8 cellular contexts compared by ENCODE assay signal in genomic region chr2:227325824-227326195, GRCh38. TPM values are rescaled to one million over a fixed set of nuclear protein-coding genes. Genes with fewer than 3 reads are reported as not detected.
A peak's percentile ranks its signal among the peaks of the same experiment; 100 is the strongest.
DNase-seq lines count a peak whose midpoint lies in the region; ATAC-seq, FAIRE-seq and TF ChIP-seq lines count a peak whose summit lies in the region.

No MANE protein-coding gene starts in this region.

- peak; percentile 14 for ATAC-seq in GM18867 (IDR thresholded peaks at IDR 0.05; ENCODE audit: unreplicated experiment)

- peak overlapping the region; percentile 95 for H3K4me3 Mint-ChIP-seq in neural progenitor cell

- H3K9me3 ChIP-seq in BLaER1 treated with 17β-estradiol and CSF1 and Interleukin-3, amounts not matched to agents 10 nM and 100 nM (replicated peaks in 1 of 11), result peaks cover 12 to 29% (median 24%) of the 10 kb centered on the region in 11 experiments; a peak in 21 of 22 replicates
- H3K9me3 ChIP-seq in neural progenitor cell (ENCODE audit: low read depth), result peaks cover 9% of the 10 kb centered on the region

- peaks cover 0 to 28% (median 9%) of the 10 kb centered on the region in 11 experiments; a peak in 9 of 22 replicates for H4K20me1 ChIP-seq in BLaER1 treated with 17β-estradiol and CSF1 and Interleukin-3, amounts not matched to agents 10 nM and 100 nM
- H4K20me1 ChIP-seq in neural progenitor cell (ENCODE audit: low read depth), result peaks cover 15% of the 10 kb centered on the region

- peaks cover 3% of the 10 kb centered on the region for H3K36me3 Mint-ChIP-seq in neural progenitor cell

- peaks cover 14% of the 10 kb centered on the region for H3K9me3 Mint-ChIP-seq in neural progenitor cell

- H3K4me1 ChIP-seq in BLaER1 treated with 17β-estradiol and CSF1 and Interleukin-3, amounts not matched to agents 10 nM and 100 nM, result peaks cover 22 to 52% (median 35%) of the 10 kb centered on the region in 10 experiments
- peaks cover 24% of the 10 kb centered on the region for H3K4me1 ChIP-seq in neural progenitor cell

- peak overlapping the region; percentile 86 to 98 (median 95) for H3K9ac ChIP-seq in BLaER1 treated with 17β-estradiol and CSF1 and Interleukin-3, amounts not matched to agents 10 nM and 100 nM
- H3K9ac ChIP-seq in neural progenitor cell, result peak overlapping the region; percentile 77

- no peaks in the 10 kb centered on the region for H3K27me3 ChIP-seq in BLaER1 treated with 17β-estradiol and CSF1 and Interleukin-3, amounts not matched to agents 10 nM and 100 nM
- H3K27me3 ChIP-seq in neural progenitor cell, result no peaks in the 10 kb centered on the region

- H3K27ac ChIP-seq in BLaER1 treated with 17β-estradiol and CSF1 and Interleukin-3, amounts not matched to agents 10 nM and 100 nM, result peak overlapping the region; percentile 88 to 96 (median 94)
- peak overlapping the region; percentile 72 for H3K27ac ChIP-seq in neural progenitor cell

- peaks cover 3% of the 10 kb centered on the region for H3K27me3 Mint-ChIP-seq in neural progenitor cell (ENCODE audit: insufficient read depth, low read depth)

- H3K4me1 Mint-ChIP-seq in neural progenitor cell, result peaks cover 16% of the 10 kb centered on the region

- peaks cover 9% of the 10 kb centered on the region for H3F3A ChIP-seq in neural progenitor cell (ENCODE audit: low read depth)

- H3K36me3 ChIP-seq in BLaER1 treated with 17β-estradiol and CSF1 and Interleukin-3, amounts not matched to agents 10 nM and 100 nM, result peaks cover 16 to 36% (median 25%) of the 10 kb centered on the region in 11 experiments
- no peaks in the 10 kb centered on the region for H3K36me3 ChIP-seq in neural progenitor cell

- H2AFZ ChIP-seq in neural progenitor cell (replicated peaks), result peak overlapping the region; percentile 88

- H3K27ac Mint-ChIP-seq in neural progenitor cell, result peak overlapping the region; percentile 79

- peak overlapping the region; percentile 72 to 93 (median 87) for H3K4me2 ChIP-seq in BLaER1 treated with 17β-estradiol and CSF1 and Interleukin-3, amounts not matched to agents 10 nM and 100 nM
- peak overlapping the region; percentile 84 for H3K4me2 ChIP-seq in neural progenitor cell

- H3K4me3 ChIP-seq in BLaER1 treated with 17β-estradiol and CSF1 and Interleukin-3, amounts not matched to agents 10 nM and 100 nM, result peak overlapping the region; percentile 83 to 99 (median 90)
- H3K4me3 ChIP-seq in neural progenitor cell, result peak overlapping the region; percentile 72

- H3K79me2 ChIP-seq in neural progenitor cell (ENCODE audit: low read depth), result peaks cover 56% of the 10 kb centered on the region

- no peak for TF ChIP-seq CTCF in neural progenitor cell (IDR thresholded peaks at IDR 0.05)

- DNase-seq in HPDE6-E6E7 (ENCODE audit: extremely low spot score) (peak; percentile 13), frontal cortex (ENCODE audit: low spot score in 2 of 2) (peak; percentile 28 to 31), neural progenitor cell (ENCODE audit: low spot score) (peak; percentile 67), NCI-H2107 (lab: John Stamatoyannopoulos, UW) (no peak), NCI-H2107 treated with DMSO at 0.1 percent for 48 hours (lab: John Stamatoyannopoulos, UW; ENCODE audit: unreplicated experiment) (no peak)
- DNase-seq in activated CD4-positive, alpha-beta T cell treated with anti-CD3 and anti-CD28 coated beads, Interleukin-2, amount 50 U/mL, for 48 hours, result peak; percentile 4 to 22

- FAIRE-seq in frontal cortex (lab: Jason Lieb, UNC), result no peak

RNA-seq across cellular contexts. Expression of gene MFF, which starts 0.8 kb away (rescaled TPM):
- total RNA-seq in frontal cortex (110 TPM), neural progenitor cell (ENCODE audit: low replicate concordance) (118 and 159 TPM in 2 replicates)

RNA-seq across cellular contexts. Expression of gene TM4SF20, which starts 53.3 kb away (rescaled TPM):
- total RNA-seq in frontal cortex, result not detected
- not detected in 2 replicates for total RNA-seq in neural progenitor cell (ENCODE audit: low replicate concordance)

Comparison
In these comparisons a context has a peak if more than half of its experiments do, and no peak if none do; other contexts are left out.
1. DNase-seq: peak in HPDE6-E6E7 (single experiment), activated CD4-positive, alpha-beta T cell treated with anti-CD3 and anti-CD28 coated beads, Interleukin-2, amount 50 U/mL, for 48 hours (2 of 2), frontal cortex (2 of 2) and neural progenitor cell (single experiment); none in NCI-H2107 (single experiment) and NCI-H2107 treated with DMSO at 0.1 percent for 48 hours (single experiment).